In genomic region chr3:107680698-107681097, GRCh38 we compare ENCODE assay signal across 15 cellular contexts.
DNase-seq lines count a peak whose midpoint lies in the region; ATAC-seq lines count a peak whose summit lies in the region.
"Had no signal": no experiment of that assay in that cellular context is flagged by ENCODE, and none has a peak within 500 bp of the region (broad histone marks: within the 10 kb centered on the region; RNA-seq: fewer than 3 reads in every experiment).

No MANE protein-coding gene starts in this region.

- H3K27ac Mint-ChIP-seq in effector memory CD8-positive, alpha-beta T cell = no peak overlapping the region

- peaks cover 26 to 57% of the 10 kb centered on the region in 2 donors for H3K4me1 Mint-ChIP-seq in effector memory CD8-positive, alpha-beta T cell (ENCODE audit: low read depth in 2 of 2)

- H3K9me3 Mint-ChIP-seq in effector memory CD8-positive, alpha-beta T cell = no peaks in the 10 kb centered on the region

- ATAC-seq in GM18861 (IDR thresholded peaks at IDR 0.05; ENCODE audit: unreplicated experiment) (peak; percentile 54), HG02759 (IDR thresholded peaks at IDR 0.05; ENCODE audit: unreplicated experiment) (peak; percentile 62)
- no peak for ATAC-seq in effector memory CD8-positive, alpha-beta T cell (replicated peaks)

- peaks cover 3% of the 10 kb centered on the region for H3K36me3 Mint-ChIP-seq in effector memory CD8-positive, alpha-beta T cell (ENCODE audit: insufficient read depth)

- DNase-seq in amniotic epithelial cell (ENCODE audit: low read depth) (peak; percentile 45), renal cortical epithelial cell (ENCODE audit: low read depth) (peak; percentile 41), cerebellum (ENCODE audit: low spot score) (no peak), NCI-H2029 (lab: John Stamatoyannopoulos, UW) (no peak)
- no peak for DNase-seq in effector memory CD8-positive, alpha-beta T cell
- DNase-seq: activated CD4-positive, CD25-positive, alpha-beta regulatory T cell; activated T-cell treated with anti-CD3 and anti-CD28 coated beads for 4 hours; hypothalamus; lower lobe of right lung; NCI-H146; NCI-H526 treated with DMSO at 0.1 percent for 48 hours; SJCRH30; testis had no signal

- H3K4me3 Mint-ChIP-seq in effector memory CD8-positive, alpha-beta T cell = no peak overlapping the region

- H3K27me3 Mint-ChIP-seq in effector memory CD8-positive, alpha-beta T cell = no peaks in the 10 kb centered on the region

Comparison
In these comparisons a context has a peak if more than half of its experiments do, and no peak if none do; other contexts are left out.
1. DNase-seq: peak in amniotic epithelial cell (single experiment) and renal cortical epithelial cell (single experiment); none in effector memory CD8-positive, alpha-beta T cell (0 of 3), cerebellum (single experiment) and NCI-H2029 (single experiment).